Comparison of ENCODE assay signal across 1 cellular context in genomic region chr20:62368629-62369507, GRCh38.
TF ChIP-seq lines count a peak whose summit lies in the region.

No MANE protein-coding gene starts in this region.

TF ChIP-seq in HepG2, 621 proteins besides CTCF, POLR2A, EP300 and RAD21 (continues in another document):
- TF ChIP-seq RCOR2 (CRISPR knock-in tag; IDR thresholded peaks at IDR 0.05) = peak; percentile 54
- TF ChIP-seq, protein P1, sequence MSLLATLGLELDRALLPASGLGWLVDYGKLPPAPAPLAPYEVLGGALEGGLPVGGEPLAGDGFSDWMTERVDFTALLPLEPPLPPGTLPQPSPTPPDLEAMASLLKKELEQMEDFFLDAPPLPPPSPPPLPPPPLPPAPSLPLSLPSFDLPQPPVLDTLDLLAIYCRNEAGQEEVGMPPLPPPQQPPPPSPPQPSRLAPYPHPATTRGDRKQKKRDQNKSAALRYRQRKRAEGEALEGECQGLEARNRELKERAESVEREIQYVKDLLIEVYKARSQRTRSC (CRISPR knock-in tag; IDR thresholded peaks at IDR 0.05; ENCODE audit: low read depth) = no peak
- no peak for TF ChIP-seq ZNF558 (CRISPR knock-in tag; IDR thresholded peaks at IDR 0.05; ENCODE audit: borderline replicate concordance)
- no peak for TF ChIP-seq MBD4 (IDR thresholded peaks at IDR 0.05; ENCODE audit: borderline replicate concordance, low read length)
- peak; percentile 78 for TF ChIP-seq NCOR1 (IDR thresholded peaks at IDR 0.05; ENCODE audit: borderline replicate concordance, low read length)
- TF ChIP-seq ZBTB42 (CRISPR knock-in tag; IDR thresholded peaks at IDR 0.05) = peak; percentile 7; the same call in 1 of the 2 replicates
- TF ChIP-seq AKAP8 (CRISPR knock-in tag; IDR thresholded peaks at IDR 0.05) = no peak
- TF ChIP-seq RBM39 (IDR thresholded peaks at IDR 0.05; ENCODE audit: low read depth, low read length, poor library complexity, severe bottlenecking) = peak; percentile 58
- peak; percentile 78; the same call in 1 of the 2 replicates for TF ChIP-seq ZNF768 (CRISPR knock-in tag; IDR thresholded peaks at IDR 0.05)
- TF ChIP-seq ZNF816 (CRISPR knock-in tag; IDR thresholded peaks at IDR 0.05; ENCODE audit: borderline replicate concordance) = no peak
- TF ChIP-seq, protein P2, sequence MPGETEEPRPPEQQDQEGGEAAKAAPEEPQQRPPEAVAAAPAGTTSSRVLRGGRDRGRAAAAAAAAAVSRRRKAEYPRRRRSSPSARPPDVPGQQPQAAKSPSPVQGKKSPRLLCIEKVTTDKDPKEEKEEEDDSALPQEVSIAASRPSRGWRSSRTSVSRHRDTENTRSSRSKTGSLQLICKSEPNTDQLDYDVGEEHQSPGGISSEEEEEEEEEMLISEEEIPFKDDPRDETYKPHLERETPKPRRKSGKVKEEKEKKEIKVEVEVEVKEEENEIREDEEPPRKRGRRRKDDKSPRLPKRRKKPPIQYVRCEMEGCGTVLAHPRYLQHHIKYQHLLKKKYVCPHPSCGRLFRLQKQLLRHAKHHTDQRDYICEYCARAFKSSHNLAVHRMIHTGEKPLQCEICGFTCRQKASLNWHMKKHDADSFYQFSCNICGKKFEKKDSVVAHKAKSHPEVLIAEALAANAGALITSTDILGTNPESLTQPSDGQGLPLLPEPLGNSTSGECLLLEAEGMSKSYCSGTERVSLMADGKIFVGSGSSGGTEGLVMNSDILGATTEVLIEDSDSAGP (CRISPR knock-in tag; IDR thresholded peaks at IDR 0.05; ENCODE audit: borderline replicate concordance) = no peak; the same call in 1 of the 2 replicates
- no peak for TF ChIP-seq NBN (conservative IDR thresholded peaks at IDR 0.05)
- no peak for TF ChIP-seq ONECUT2 (CRISPR knock-in tag; IDR thresholded peaks at IDR 0.05)
- no peak for TF ChIP-seq ZNF17 (CRISPR knock-in tag; IDR thresholded peaks at IDR 0.05)
- TF ChIP-seq, protein P3, sequence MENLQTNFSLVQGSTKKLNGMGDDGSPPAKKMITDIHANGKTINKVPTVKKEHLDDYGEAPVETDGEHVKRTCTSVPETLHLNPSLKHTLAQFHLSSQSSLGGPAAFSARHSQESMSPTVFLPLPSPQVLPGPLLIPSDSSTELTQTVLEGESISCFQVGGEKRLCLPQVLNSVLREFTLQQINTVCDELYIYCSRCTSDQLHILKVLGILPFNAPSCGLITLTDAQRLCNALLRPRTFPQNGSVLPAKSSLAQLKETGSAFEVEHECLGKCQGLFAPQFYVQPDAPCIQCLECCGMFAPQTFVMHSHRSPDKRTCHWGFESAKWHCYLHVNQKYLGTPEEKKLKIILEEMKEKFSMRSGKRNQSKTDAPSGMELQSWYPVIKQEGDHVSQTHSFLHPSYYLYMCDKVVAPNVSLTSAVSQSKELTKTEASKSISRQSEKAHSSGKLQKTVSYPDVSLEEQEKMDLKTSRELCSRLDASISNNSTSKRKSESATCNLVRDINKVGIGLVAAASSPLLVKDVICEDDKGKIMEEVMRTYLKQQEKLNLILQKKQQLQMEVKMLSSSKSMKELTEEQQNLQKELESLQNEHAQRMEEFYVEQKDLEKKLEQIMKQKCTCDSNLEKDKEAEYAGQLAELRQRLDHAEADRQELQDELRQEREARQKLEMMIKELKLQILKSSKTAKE (CRISPR knock-in tag; IDR thresholded peaks at IDR 0.05; ENCODE audit: borderline replicate concordance) = peak; percentile 67
- no peak for TF ChIP-seq ZMYM4 (CRISPR knock-in tag; IDR thresholded peaks at IDR 0.05)
- TF ChIP-seq ZNF224 (CRISPR knock-in tag; IDR thresholded peaks at IDR 0.05) = no peak
- TF ChIP-seq, protein P4, sequence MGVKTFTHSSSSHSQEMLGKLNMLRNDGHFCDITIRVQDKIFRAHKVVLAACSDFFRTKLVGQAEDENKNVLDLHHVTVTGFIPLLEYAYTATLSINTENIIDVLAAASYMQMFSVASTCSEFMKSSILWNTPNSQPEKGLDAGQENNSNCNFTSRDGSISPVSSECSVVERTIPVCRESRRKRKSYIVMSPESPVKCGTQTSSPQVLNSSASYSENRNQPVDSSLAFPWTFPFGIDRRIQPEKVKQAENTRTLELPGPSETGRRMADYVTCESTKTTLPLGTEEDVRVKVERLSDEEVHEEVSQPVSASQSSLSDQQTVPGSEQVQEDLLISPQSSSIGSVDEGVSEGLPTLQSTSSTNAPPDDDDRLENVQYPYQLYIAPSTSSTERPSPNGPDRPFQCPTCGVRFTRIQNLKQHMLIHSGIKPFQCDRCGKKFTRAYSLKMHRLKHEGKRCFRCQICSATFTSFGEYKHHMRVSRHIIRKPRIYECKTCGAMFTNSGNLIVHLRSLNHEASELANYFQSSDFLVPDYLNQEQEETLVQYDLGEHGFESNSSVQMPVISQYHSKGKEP (CRISPR knock-in tag; IDR thresholded peaks at IDR 0.05) = no peak; the same call in 1 of the 2 replicates
- TF ChIP-seq, protein P5, sequence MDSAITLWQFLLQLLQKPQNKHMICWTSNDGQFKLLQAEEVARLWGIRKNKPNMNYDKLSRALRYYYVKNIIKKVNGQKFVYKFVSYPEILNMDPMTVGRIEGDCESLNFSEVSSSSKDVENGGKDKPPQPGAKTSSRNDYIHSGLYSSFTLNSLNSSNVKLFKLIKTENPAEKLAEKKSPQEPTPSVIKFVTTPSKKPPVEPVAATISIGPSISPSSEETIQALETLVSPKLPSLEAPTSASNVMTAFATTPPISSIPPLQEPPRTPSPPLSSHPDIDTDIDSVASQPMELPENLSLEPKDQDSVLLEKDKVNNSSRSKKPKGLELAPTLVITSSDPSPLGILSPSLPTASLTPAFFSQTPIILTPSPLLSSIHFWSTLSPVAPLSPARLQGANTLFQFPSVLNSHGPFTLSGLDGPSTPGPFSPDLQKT (CRISPR knock-in tag; IDR thresholded peaks at IDR 0.05; ENCODE audit: borderline replicate concordance) = no peak
- peak; percentile 80 for TF ChIP-seq HNF4G (IDR thresholded peaks at IDR 0.05; ENCODE audit: borderline replicate concordance, low read depth, low read length)
- peak; percentile 57 for TF ChIP-seq HNF4G (CRISPR knock-in tag; IDR thresholded peaks at IDR 0.05; ENCODE audit: borderline replicate concordance, low read depth)
- peak; percentile 89; the same call in 1 of the 2 replicates for TF ChIP-seq AHR (CRISPR knock-in tag; IDR thresholded peaks at IDR 0.05)
- TF ChIP-seq, protein P6, sequence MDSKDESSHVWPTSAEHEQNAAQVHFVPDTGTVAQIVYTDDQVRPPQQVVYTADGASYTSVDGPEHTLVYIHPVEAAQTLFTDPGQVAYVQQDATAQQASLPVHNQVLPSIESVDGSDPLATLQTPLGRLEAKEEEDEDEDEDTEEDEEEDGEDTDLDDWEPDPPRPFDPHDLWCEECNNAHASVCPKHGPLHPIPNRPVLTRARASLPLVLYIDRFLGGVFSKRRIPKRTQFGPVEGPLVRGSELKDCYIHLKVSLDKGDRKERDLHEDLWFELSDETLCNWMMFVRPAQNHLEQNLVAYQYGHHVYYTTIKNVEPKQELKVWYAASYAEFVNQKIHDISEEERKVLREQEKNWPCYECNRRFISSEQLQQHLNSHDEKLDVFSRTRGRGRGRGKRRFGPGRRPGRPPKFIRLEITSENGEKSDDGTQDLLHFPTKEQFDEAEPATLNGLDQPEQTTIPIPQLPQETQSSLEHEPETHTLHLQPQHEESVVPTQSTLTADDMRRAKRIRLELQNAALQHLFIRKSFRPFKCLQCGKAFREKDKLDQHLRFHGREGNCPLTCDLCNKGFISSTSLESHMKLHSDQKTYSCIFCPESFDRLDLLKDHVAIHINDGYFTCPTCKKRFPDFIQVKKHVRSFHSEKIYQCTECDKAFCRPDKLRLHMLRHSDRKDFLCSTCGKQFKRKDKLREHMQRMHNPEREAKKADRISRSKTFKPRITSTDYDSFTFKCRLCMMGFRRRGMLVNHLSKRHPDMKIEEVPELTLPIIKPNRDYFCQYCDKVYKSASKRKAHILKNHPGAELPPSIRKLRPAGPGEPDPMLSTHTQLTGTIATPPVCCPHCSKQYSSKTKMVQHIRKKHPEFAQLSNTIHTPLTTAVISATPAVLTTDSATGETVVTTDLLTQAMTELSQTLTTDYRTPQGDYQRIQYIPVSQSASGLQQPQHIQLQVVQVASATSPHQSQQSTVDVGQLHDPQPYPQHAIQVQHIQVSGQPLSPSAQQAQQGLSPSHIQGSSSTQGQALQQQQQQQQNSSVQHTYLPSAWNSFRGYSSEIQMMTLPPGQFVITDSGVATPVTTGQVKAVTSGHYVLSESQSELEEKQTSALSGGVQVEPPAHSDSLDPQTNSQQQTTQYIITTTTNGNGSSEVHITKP (CRISPR knock-in tag; IDR thresholded peaks at IDR 0.05; ENCODE audit: low read depth) = peak; percentile 58; the same call in 1 of the 2 replicates
- TF ChIP-seq, protein P7, sequence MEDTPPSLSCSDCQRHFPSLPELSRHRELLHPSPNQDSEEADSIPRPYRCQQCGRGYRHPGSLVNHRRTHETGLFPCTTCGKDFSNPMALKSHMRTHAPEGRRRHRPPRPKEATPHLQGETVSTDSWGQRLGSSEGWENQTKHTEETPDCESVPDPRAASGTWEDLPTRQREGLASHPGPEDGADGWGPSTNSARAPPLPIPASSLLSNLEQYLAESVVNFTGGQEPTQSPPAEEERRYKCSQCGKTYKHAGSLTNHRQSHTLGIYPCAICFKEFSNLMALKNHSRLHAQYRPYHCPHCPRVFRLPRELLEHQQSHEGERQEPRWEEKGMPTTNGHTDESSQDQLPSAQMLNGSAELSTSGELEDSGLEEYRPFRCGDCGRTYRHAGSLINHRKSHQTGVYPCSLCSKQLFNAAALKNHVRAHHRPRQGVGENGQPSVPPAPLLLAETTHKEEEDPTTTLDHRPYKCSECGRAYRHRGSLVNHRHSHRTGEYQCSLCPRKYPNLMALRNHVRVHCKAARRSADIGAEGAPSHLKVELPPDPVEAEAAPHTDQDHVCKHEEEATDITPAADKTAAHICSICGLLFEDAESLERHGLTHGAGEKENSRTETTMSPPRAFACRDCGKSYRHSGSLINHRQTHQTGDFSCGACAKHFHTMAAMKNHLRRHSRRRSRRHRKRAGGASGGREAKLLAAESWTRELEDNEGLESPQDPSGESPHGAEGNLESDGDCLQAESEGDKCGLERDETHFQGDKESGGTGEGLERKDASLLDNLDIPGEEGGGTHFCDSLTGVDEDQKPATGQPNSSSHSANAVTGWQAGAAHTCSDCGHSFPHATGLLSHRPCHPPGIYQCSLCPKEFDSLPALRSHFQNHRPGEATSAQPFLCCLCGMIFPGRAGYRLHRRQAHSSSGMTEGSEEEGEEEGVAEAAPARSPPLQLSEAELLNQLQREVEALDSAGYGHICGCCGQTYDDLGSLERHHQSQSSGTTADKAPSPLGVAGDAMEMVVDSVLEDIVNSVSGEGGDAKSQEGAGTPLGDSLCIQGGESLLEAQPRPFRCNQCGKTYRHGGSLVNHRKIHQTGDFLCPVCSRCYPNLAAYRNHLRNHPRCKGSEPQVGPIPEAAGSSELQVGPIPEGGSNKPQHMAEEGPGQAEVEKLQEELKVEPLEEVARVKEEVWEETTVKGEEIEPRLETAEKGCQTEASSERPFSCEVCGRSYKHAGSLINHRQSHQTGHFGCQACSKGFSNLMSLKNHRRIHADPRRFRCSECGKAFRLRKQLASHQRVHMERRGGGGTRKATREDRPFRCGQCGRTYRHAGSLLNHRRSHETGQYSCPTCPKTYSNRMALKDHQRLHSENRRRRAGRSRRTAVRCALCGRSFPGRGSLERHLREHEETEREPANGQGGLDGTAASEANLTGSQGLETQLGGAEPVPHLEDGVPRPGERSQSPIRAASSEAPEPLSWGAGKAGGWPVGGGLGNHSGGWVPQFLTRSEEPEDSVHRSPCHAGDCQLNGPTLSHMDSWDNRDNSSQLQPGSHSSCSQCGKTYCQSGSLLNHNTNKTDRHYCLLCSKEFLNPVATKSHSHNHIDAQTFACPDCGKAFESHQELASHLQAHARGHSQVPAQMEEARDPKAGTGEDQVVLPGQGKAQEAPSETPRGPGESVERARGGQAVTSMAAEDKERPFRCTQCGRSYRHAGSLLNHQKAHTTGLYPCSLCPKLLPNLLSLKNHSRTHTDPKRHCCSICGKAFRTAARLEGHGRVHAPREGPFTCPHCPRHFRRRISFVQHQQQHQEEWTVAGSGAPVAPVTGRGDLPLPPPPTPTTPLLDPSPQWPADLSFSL (CRISPR knock-in tag; IDR thresholded peaks at IDR 0.05) = no peak
- peak; percentile 16; the same call in 1 of the 2 replicates for TF ChIP-seq DMAP1 (CRISPR knock-in tag; IDR thresholded peaks at IDR 0.05)
- TF ChIP-seq, protein P8, sequence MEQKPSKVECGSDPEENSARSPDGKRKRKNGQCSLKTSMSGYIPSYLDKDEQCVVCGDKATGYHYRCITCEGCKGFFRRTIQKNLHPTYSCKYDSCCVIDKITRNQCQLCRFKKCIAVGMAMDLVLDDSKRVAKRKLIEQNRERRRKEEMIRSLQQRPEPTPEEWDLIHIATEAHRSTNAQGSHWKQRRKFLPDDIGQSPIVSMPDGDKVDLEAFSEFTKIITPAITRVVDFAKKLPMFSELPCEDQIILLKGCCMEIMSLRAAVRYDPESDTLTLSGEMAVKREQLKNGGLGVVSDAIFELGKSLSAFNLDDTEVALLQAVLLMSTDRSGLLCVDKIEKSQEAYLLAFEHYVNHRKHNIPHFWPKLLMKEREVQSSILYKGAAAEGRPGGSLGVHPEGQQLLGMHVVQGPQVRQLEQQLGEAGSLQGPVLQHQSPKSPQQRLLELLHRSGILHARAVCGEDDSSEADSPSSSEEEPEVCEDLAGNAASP (CRISPR knock-in tag; IDR thresholded peaks at IDR 0.05; ENCODE audit: borderline replicate concordance) = peak; percentile 34; the same call in 1 of the 2 replicates
- peak; percentile 92 for TF ChIP-seq PAXIP1 (CRISPR knock-in tag; conservative IDR thresholded peaks at IDR 0.05)
- TF ChIP-seq GFI1 (CRISPR knock-in tag; IDR thresholded peaks at IDR 0.05; ENCODE audit: borderline replicate concordance) = no peak
- no peak for TF ChIP-seq U2AF1 (optimal IDR thresholded peaks at IDR 0.05; ENCODE audit: low read depth, low read length)
